ENCODE assay signal across 21 cellular contexts in genomic region chr22:37716708-37717107, GRCh38. TPM values are rescaled to one million over a fixed set of nuclear protein-coding genes. Genes with fewer than 3 reads are reported as not detected.
DNase-seq lines count a peak whose midpoint lies in the region; ATAC-seq and TF ChIP-seq lines count a peak whose summit lies in the region.
"Had no signal": no experiment of that assay in that cellular context is flagged by ENCODE, and none has a peak within 500 bp of the region (broad histone marks: within the 10 kb centered on the region; RNA-seq: fewer than 3 reads in every experiment).

No MANE protein-coding gene starts in this region.

- no peaks in the 10 kb centered on the region for H3K27me3 Mint-ChIP-seq in Caco-2 (ENCODE audit: insufficient read depth, unreplicated experiment)
- no peaks in the 10 kb centered on the region for H3K27me3 Mint-ChIP-seq in nephron progenitor cell (ENCODE audit: low read depth, poor library complexity)
- H3K27me3 Mint-ChIP-seq: activated naive CD8-positive, alpha-beta T cell treated with anti-CD3 and anti-CD28 coated beads, Interleukin-2, amount 10 ng/mL, durations not matched to agents 7 days and 5 days; central memory CD8-positive, alpha-beta T cell; T-helper 17 cell had no signal

- intact Hi-C loops in Caco-2 (cut with micrococcal nuclease; ENCODE audit: unreplicated experiment): no loop called here

- CTCF ChIA-PET in Caco-2 (lab: Charles Lee): no interaction called here

- no peak overlapping the region for H3K27ac ChIP-seq in effector memory CD4-positive, alpha-beta T cell (ENCODE audit: insufficient read depth, low read length, poor library complexity, severe bottlenecking)
- H3K27ac ChIP-seq: parathyroid adenoma, suprapubic skin had no signal

- no peaks in the 10 kb centered on the region for H3K36me3 ChIP-seq in Caco-2 (ENCODE audit: control insufficient read depth, insufficient read depth, low read length)
- H3K36me3 ChIP-seq in effector memory CD4-positive, alpha-beta T cell (ENCODE audit: control insufficient read depth, insufficient read depth, low read length): no peaks in the 10 kb centered on the region
- H3K36me3 ChIP-seq: MG63 had no signal

- POLR2A ChIA-PET in Caco-2 (lab: Charles Lee): no interaction called here

- H3K4me3 Mint-ChIP-seq in Caco-2 (ENCODE audit: unreplicated experiment): no peak overlapping the region
- no peak overlapping the region for H3K4me3 Mint-ChIP-seq in nephron progenitor cell
- H3K4me3 Mint-ChIP-seq: activated naive CD8-positive, alpha-beta T cell treated with anti-CD3 and anti-CD28 coated beads, Interleukin-2, amount 10 ng/mL, durations not matched to agents 7 days and 5 days; activated T-cell treated with anti-CD3 and anti-CD28 coated beads, Interleukin-2, amount 50 U/mL, for 72 hours; central memory CD8-positive, alpha-beta T cell; T-helper 17 cell had no signal

- no peak for DNase-seq in Caco-2
- peak; percentile 63 for DNase-seq in MV-4-11 (lab: John Stamatoyannopoulos, UW)
- DNase-seq in choroid plexus epithelial cell (ENCODE audit: low read depth): peak; percentile 67
- DNase-seq in nephron progenitor cell: no peak
- DNase-seq in effector memory CD4-positive, alpha-beta T cell: no peak
- DNase-seq in DMS153 treated with DMSO at 0.1 percent for 48 hours (lab: John Stamatoyannopoulos, UW; ENCODE audit: unreplicated experiment): no peak
- DNase-seq: activated CD4-positive, CD25-positive, alpha-beta regulatory T cell; activated naive CD8-positive, alpha-beta T cell treated with anti-CD3 and anti-CD28 coated beads, Interleukin-2, amount 10 ng/mL, durations not matched to agents 7 days and 5 days; activated T-cell treated with anti-CD3 and anti-CD28 coated beads, Interleukin-2, amount 50 U/mL, for 72 hours; left ventricle myocardium superior; MG63; NCI-H1930; NCI-H446 treated with DMSO at 0.1 percent for 48 hours; SIG-M5; T-helper 17 cell had no signal

- H3K36me3 Mint-ChIP-seq in Caco-2 (ENCODE audit: insufficient read depth, unreplicated experiment) (no peaks in the 10 kb centered on the region), nephron progenitor cell (ENCODE audit: low read depth) (peaks cover 36% of the 10 kb centered on the region)

- TF ChIP-seq CTCF in Caco-2 (IDR thresholded peaks at IDR 0.05; ENCODE audit: insufficient read depth in 1 of 2, low read depth in 1 of 2, low read length in 1 of 2, severe bottlenecking in 1 of 2, unreplicated experiment in 1 of 2) (no peak), choroid plexus epithelial cell (conservative IDR thresholded peaks at IDR 0.05; ENCODE audit: low read depth, low read length) (no peak), nephron progenitor cell (IDR thresholded peaks at IDR 0.05) (no peak)

- ATAC-seq in GM18873 (IDR thresholded peaks at IDR 0.05; ENCODE audit: low FRiP score, unreplicated experiment): no peak
- no peak for ATAC-seq in GM21529 (IDR thresholded peaks at IDR 0.05; ENCODE audit: unreplicated experiment)
- ATAC-seq: activated T-cell treated with anti-CD3 and anti-CD28 coated beads, Interleukin-2, amount 50 U/mL, for 72 hours; left ventricle myocardium superior; T-helper 17 cell had no signal

- BruUV-seq in Caco-2 (replicated peaks; lab: Mats Ljungman, UMichigan): TSS peak; percentile 80

- H3K27ac Mint-ChIP-seq in Caco-2 (ENCODE audit: unreplicated experiment): no peak overlapping the region
- H3K27ac Mint-ChIP-seq in nephron progenitor cell: peak overlapping the region; percentile 98
- H3K27ac Mint-ChIP-seq: activated naive CD8-positive, alpha-beta T cell treated with anti-CD3 and anti-CD28 coated beads, Interleukin-2, amount 10 ng/mL, durations not matched to agents 7 days and 5 days; activated T-cell treated with anti-CD3 and anti-CD28 coated beads, Interleukin-2, amount 50 U/mL, for 72 hours; T-helper 17 cell had no signal

- H3K9me3 ChIP-seq in Caco-2: no peaks in the 10 kb centered on the region
- no peaks in the 10 kb centered on the region for H3K9me3 ChIP-seq in effector memory CD4-positive, alpha-beta T cell (ENCODE audit: control insufficient read depth, low read length)
- H3K9me3 ChIP-seq: MG63, suprapubic skin had no signal

- no peaks in the 10 kb centered on the region for H3K9me3 Mint-ChIP-seq in Caco-2 (ENCODE audit: unreplicated experiment)
- H3K9me3 Mint-ChIP-seq in nephron progenitor cell: no peaks in the 10 kb centered on the region
- H3K9me3 Mint-ChIP-seq: activated naive CD8-positive, alpha-beta T cell treated with anti-CD3 and anti-CD28 coated beads, Interleukin-2, amount 10 ng/mL, durations not matched to agents 7 days and 5 days; activated T-cell treated with anti-CD3 and anti-CD28 coated beads, Interleukin-2, amount 50 U/mL, for 72 hours; central memory CD8-positive, alpha-beta T cell had no signal

- no peak overlapping the region for H3K4me3 ChIP-seq in Caco-2 (ENCODE audit: low read depth, low read length)
- H3K4me3 ChIP-seq in choroid plexus epithelial cell (ENCODE audit: low read depth, low read length): no peak overlapping the region
- no peak overlapping the region for H3K4me3 ChIP-seq in effector memory CD4-positive, alpha-beta T cell (ENCODE audit: insufficient read depth, low read depth, low read length, poor library complexity, severe bottlenecking)
- H3K4me3 ChIP-seq: MG63, skin epidermis, suprapubic skin had no signal

- no peaks in the 10 kb centered on the region for H3K4me1 Mint-ChIP-seq in Caco-2 (ENCODE audit: low read depth, unreplicated experiment)
- H3K4me1 Mint-ChIP-seq in nephron progenitor cell: peaks cover 9% of the 10 kb centered on the region

- no peaks in the 10 kb centered on the region for H3K4me1 ChIP-seq in Caco-2
- no peaks in the 10 kb centered on the region for H3K4me1 ChIP-seq in effector memory CD4-positive, alpha-beta T cell (ENCODE audit: control insufficient read depth, insufficient read depth, low read length, poor library complexity, severe bottlenecking)
- H3K4me1 ChIP-seq: parathyroid adenoma, suprapubic skin had no signal

- no peaks in the 10 kb centered on the region for H3K27me3 ChIP-seq in Caco-2 (replicated peaks; ENCODE audit: control insufficient read depth, insufficient read depth, low read length)
- no peaks in the 10 kb centered on the region for H3K27me3 ChIP-seq in effector memory CD4-positive, alpha-beta T cell (replicated peaks; ENCODE audit: control insufficient read depth, insufficient read depth, low read length, poor library complexity, severe bottlenecking)
- H3K27me3 ChIP-seq: MG63, suprapubic skin had no signal

RNA-seq across cellular contexts. Expression of gene TRIOBP, which starts 19.9 kb away (rescaled TPM):
- 30.7 and 38.4 TPM in 2 replicates for total RNA-seq in Caco-2 (2022)

RNA-seq across cellular contexts. Expression of gene NOL12, which starts 30.6 kb away (rescaled TPM):
- total RNA-seq in Caco-2 (2022): 20.2 and 22.3 TPM in 2 replicates

RNA-seq across cellular contexts. Expression of gene LGALS1, which starts 41.3 kb away (rescaled TPM):
- total RNA-seq in Caco-2 (2022): 3.2 and 4.8 TPM in 2 replicates

RNA-seq across cellular contexts. Expression of gene PDXP, which starts 58.2 kb away (rescaled TPM):
- total RNA-seq in Caco-2 (2022): 24.1 and 24.5 TPM in 2 replicates

Comparison
In these comparisons a context has a peak if more than half of its experiments do, and no peak if none do; other contexts are left out.
1. DNase-seq: peak in MV-4-11 (single experiment) and choroid plexus epithelial cell (single experiment); none in Caco-2 (0 of 2), nephron progenitor cell (single experiment), effector memory CD4-positive, alpha-beta T cell (0 of 3) and DMS153 treated with DMSO at 0.1 percent for 48 hours (single experiment).